Comparison of ENCODE assay signal across 10 cellular contexts in the genomic region with DNA sequence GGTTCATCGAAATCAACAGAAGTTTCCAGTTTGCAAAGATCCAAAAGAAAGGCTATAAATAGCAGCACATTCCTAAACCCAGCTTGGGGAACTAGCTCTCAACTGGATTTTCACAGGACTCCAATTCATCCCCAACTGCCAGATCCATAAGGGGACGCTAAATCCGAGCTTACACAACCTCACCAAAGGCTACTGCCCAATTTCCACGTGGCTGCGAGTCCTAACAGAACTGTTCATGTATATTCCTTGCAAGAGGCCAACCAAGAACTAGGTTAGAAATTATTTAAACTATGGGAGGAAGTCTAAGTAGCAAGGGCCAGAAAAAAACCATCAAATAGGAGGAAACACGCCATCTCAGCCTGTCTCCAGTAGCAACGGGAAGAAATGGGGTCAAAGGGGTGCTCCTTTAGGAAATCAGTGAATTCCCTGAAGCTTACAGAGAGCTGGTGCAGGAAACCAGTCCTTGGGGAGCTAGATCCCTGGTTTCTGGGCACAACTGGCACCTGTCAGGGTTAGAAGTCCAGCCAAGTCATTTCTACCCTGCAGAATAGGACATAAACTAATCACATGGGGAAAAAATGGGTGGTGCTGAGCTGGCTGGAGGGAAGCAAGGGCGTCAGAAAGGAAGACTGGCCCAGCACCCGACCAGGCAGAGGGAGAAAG. TPM values are rescaled to one million over a fixed set of nuclear protein-coding genes. Genes with fewer than 3 reads are reported as not detected.
DNase-seq lines count a peak whose midpoint lies in the region; ATAC-seq and TF ChIP-seq lines count a peak whose summit lies in the region.
"Had no signal": no experiment of that assay in that cellular context is flagged by ENCODE, and none has a peak within 500 bp of the region (broad histone marks: within the 10 kb centered on the region; RNA-seq: fewer than 3 reads in every experiment).

No MANE protein-coding gene starts in this region.

- no peak overlapping the region for H3K14ac ChIP-seq in mesenchymal stem cell (ENCODE audit: low read length in 2 of 2)

- TF ChIP-seq EP300 in suprapubic skin (IDR thresholded peaks at IDR 0.05), result no peak

- no peak for ATAC-seq in RWPE2 (ENCODE audit: low read depth)
- no peak for ATAC-seq in GM18511 (IDR thresholded peaks at IDR 0.05; ENCODE audit: unreplicated experiment)
- no peak for ATAC-seq in GM18870 (IDR thresholded peaks at IDR 0.05; ENCODE audit: unreplicated experiment)

- no peak overlapping the region for H2BK5ac ChIP-seq in mesenchymal stem cell (ENCODE audit: low read depth, low read length, poor library complexity, severe bottlenecking)

- no peak for DNase-seq in RWPE2 (ENCODE audit: low spot score)
- no peak for DNase-seq in epithelial cell of prostate (ENCODE audit: low read depth, low spot score)
- peak; percentile 34 for DNase-seq in mesenchymal stem cell
- no peak for DNase-seq in suprapubic skin (ENCODE audit: low spot score in 2 of 2)
- no peak for DNase-seq in NCI-H128 (lab: John Stamatoyannopoulos, UW; ENCODE audit: unreplicated experiment)
- DNase-seq in activated T-cell treated with anti-CD3 and anti-CD28 coated beads, Interleukin-2, amount 50 U/mL, for 1 hour, result no peak
- DNase-seq: NCI-H2171, RPMI8226 had no signal

- H3K79me1 ChIP-seq in mesenchymal stem cell (replicated peaks; ENCODE audit: low read length, poor library complexity, severe bottlenecking), result peaks cover 12% of the 10 kb centered on the region

- H3K9me3 ChIP-seq in RWPE2 (ENCODE audit: severe bottlenecking) (no peaks in the 10 kb centered on the region), mesenchymal stem cell (ENCODE audit: control insufficient read depth, low read length) (no peaks in the 10 kb centered on the region), suprapubic skin (no peaks in the 10 kb centered on the region)

- no peak overlapping the region for H3K9ac ChIP-seq in mesenchymal stem cell (ENCODE audit: low read length)

- peak overlapping the region; percentile 89 for H2BK15ac ChIP-seq in mesenchymal stem cell (ENCODE audit: low read depth, poor library complexity, severe bottlenecking)

- no peak for TF ChIP-seq CTCF in RWPE2 (IDR thresholded peaks at IDR 0.05; ENCODE audit: poor library complexity, severe bottlenecking)
- TF ChIP-seq CTCF in suprapubic skin (IDR thresholded peaks at IDR 0.05), result no peak

- H3K36me3 ChIP-seq in RWPE2 (ENCODE audit: low read depth) (no peaks in the 10 kb centered on the region), mesenchymal stem cell (ENCODE audit: control insufficient read depth in 1 of 2, insufficient read depth in 2 of 2, low read depth in 1 of 2, low read length in 2 of 2) (no peaks in the 10 kb centered on the region), suprapubic skin (no peaks in the 10 kb centered on the region)

- 81% methylated on average over 5 of the region's 9 CpGs for WGBS in mesenchymal stem cell
- 38% methylated on average over 9 of the region's 9 CpGs for WGBS in suprapubic skin

- no peak overlapping the region for H2BK120ac ChIP-seq in mesenchymal stem cell (ENCODE audit: low read depth, low read length)

- H4K8ac ChIP-seq in mesenchymal stem cell (ENCODE audit: low read length), result peak overlapping the region; percentile 35

- peak overlapping the region; percentile 50 to 85 for H3K4ac ChIP-seq in mesenchymal stem cell (ENCODE audit: low read depth in 1 of 2, low read length in 2 of 2)

- H4K91ac ChIP-seq in mesenchymal stem cell (ENCODE audit: low read length), result no peak overlapping the region

- no peak overlapping the region for H2AFZ ChIP-seq in mesenchymal stem cell (ENCODE audit: low read depth, low read length)

- H2AK5ac ChIP-seq in mesenchymal stem cell (ENCODE audit: low read length, severe bottlenecking), result peak overlapping the region; percentile 86

- peak overlapping the region in 1 of 2 experiments; percentile 48 for H3K23ac ChIP-seq in mesenchymal stem cell (ENCODE audit: low read length in 2 of 2)

- peak overlapping the region; percentile 87 to 95 for H2BK12ac ChIP-seq in mesenchymal stem cell (ENCODE audit: low read length in 2 of 2)

- H3K18ac ChIP-seq in mesenchymal stem cell (ENCODE audit: low read depth in 1 of 2, low read length in 2 of 2), result peak overlapping the region; percentile 72 to 75

- H3K4me2 ChIP-seq in mesenchymal stem cell (ENCODE audit: low read length, poor library complexity, severe bottlenecking), result no peak overlapping the region

- H3K4me3 ChIP-seq in RWPE2 (ENCODE audit: severe bottlenecking), result no peak overlapping the region
- H3K4me3 ChIP-seq in mesenchymal stem cell (ENCODE audit: insufficient read depth in 1 of 2, low read depth in 1 of 2, low read length in 2 of 2), result no peak overlapping the region
- no peak overlapping the region for H3K4me3 ChIP-seq in suprapubic skin

- peak overlapping the region; percentile 97 for H3K27ac ChIP-seq in RWPE2 (ENCODE audit: poor library complexity, severe bottlenecking)
- peak overlapping the region; percentile 82 for H3K27ac ChIP-seq in epithelial cell of prostate
- peak overlapping the region; percentile 3 for H3K27ac ChIP-seq in mesenchymal stem cell (ENCODE audit: low read length, poor library complexity, severe bottlenecking)
- peak overlapping the region; percentile 61 for H3K27ac ChIP-seq in suprapubic skin

- H3K27me3 ChIP-seq in RWPE2 (ENCODE audit: insufficient read depth, poor library complexity, severe bottlenecking) (no peaks in the 10 kb centered on the region), mesenchymal stem cell (ENCODE audit: control insufficient read depth in 1 of 2, insufficient read depth in 1 of 2, low read length in 2 of 2) (no peaks in the 10 kb centered on the region), suprapubic skin (no peaks in the 10 kb centered on the region)

- peaks cover 65% of the 10 kb centered on the region for H3K4me1 ChIP-seq in RWPE2 (ENCODE audit: insufficient read depth, poor library complexity, severe bottlenecking)
- H3K4me1 ChIP-seq in mesenchymal stem cell (ENCODE audit: control insufficient read depth, insufficient read depth, low read depth, low read length), result peaks cover 30% of the 10 kb centered on the region
- peaks cover 61% of the 10 kb centered on the region for H3K4me1 ChIP-seq in suprapubic skin

- no peak for TF ChIP-seq POLR2A in suprapubic skin (IDR thresholded peaks at IDR 0.05)

RNA-seq across cellular contexts. Expression of gene RELL1, which starts 20.7 kb away (rescaled TPM):
- polyA plus RNA-seq in mesenchymal stem cell (2013, experiment 1 of 2), result 17.5 TPM
- polyA plus RNA-seq in mesenchymal stem cell (2013, experiment 2 of 2), result 17.2 TPM
- 10 to 100 TPM; 56.6 to 88.2 (median 66.7) TPM for total RNA-seq in suprapubic skin

Comparison
In these comparisons a context has a peak if more than half of its experiments do, and no peak if none do; other contexts are left out.
1. H3K27ac ChIP-seq: peak in every context shown above with its lines; median percentile 97 in RWPE2; 82 in epithelial cell of prostate; 61 in suprapubic skin; 3 in mesenchymal stem cell.